1 cellular context compared by ENCODE assay signal in the genomic region with DNA sequence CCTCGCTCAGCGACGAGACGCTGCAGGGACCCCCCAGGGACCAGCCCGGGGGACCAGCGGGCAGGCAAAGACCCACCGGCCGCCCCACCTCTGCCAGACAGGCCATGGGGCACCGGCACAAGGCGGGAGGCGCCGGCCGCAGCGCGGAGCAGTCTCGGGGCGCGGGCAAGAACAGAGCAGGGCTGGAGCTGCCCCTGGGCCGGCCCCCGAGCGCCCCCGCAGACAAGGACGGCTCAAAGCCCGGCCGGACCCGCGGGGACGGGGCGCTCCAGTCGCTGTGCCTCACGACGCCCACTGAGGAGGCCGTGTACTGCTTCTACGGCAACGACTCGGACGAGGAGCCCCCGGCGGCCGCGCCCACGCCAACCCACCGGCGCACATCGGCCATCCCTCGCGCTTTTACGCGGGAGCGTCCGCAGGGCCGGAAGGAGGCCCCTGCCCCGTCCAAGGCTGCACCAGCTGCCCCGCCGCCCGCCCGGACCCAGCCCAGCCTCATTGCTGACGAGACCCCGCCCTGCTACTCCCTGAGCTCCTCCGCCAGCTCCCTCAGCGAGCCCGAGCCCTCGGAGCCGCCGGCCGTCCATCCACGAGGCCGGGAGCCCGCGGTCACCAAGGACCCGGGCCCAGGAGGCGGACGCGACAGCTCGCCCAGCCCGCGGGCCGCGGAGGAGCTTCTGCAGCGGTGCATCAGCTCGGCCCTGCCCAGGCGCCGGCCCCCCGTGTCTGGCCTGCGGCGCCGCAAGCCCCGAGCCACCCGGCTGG.
TF ChIP-seq lines count a peak whose summit lies in the region.

No MANE protein-coding gene starts in this region.

TF ChIP-seq in HCT116, 20 proteins besides CTCF, POLR2A, EP300 and RAD21:
- no peak for TF ChIP-seq ELF1 (IDR thresholded peaks at IDR 0.05; ENCODE audit: borderline replicate concordance, low read depth)
- TF ChIP-seq EZH2phosphoT487 (IDR thresholded peaks at IDR 0.05; ENCODE audit: borderline replicate concordance), result no peak
- TF ChIP-seq ZNF274 (IDR thresholded peaks at IDR 0.05; ENCODE audit: low read depth, low read length), result no peak
- TF ChIP-seq, protein P1, sequence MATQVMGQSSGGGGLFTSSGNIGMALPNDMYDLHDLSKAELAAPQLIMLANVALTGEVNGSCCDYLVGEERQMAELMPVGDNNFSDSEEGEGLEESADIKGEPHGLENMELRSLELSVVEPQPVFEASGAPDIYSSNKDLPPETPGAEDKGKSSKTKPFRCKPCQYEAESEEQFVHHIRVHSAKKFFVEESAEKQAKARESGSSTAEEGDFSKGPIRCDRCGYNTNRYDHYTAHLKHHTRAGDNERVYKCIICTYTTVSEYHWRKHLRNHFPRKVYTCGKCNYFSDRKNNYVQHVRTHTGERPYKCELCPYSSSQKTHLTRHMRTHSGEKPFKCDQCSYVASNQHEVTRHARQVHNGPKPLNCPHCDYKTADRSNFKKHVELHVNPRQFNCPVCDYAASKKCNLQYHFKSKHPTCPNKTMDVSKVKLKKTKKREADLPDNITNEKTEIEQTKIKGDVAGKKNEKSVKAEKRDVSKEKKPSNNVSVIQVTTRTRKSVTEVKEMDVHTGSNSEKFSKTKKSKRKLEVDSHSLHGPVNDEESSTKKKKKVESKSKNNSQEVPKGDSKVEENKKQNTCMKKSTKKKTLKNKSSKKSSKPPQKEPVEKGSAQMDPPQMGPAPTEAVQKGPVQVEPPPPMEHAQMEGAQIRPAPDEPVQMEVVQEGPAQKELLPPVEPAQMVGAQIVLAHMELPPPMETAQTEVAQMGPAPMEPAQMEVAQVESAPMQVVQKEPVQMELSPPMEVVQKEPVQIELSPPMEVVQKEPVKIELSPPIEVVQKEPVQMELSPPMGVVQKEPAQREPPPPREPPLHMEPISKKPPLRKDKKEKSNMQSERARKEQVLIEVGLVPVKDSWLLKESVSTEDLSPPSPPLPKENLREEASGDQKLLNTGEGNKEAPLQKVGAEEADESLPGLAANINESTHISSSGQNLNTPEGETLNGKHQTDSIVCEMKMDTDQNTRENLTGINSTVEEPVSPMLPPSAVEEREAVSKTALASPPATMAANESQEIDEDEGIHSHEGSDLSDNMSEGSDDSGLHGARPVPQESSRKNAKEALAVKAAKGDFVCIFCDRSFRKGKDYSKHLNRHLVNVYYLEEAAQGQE (IDR thresholded peaks at IDR 0.05; ENCODE audit: low read depth), result no peak
